Comparison of ENCODE assay signal across 22 cellular contexts in genomic region chr14:59249029-59249428, GRCh38.
DNase-seq lines count a peak whose midpoint lies in the region; ATAC-seq, FAIRE-seq and TF ChIP-seq lines count a peak whose summit lies in the region.
"Had no signal": no experiment of that assay in that cellular context is flagged by ENCODE, and none has a peak within 500 bp of the region (broad histone marks: within the 10 kb centered on the region; RNA-seq: fewer than 3 reads in every experiment).

No MANE protein-coding gene starts in this region.

- H3K27ac ChIP-seq in cardiac muscle cell (peak overlapping the region; percentile 29), astrocyte (ENCODE audit: low read depth, low read length) (no peak overlapping the region)
- H3K27ac ChIP-seq: 22Rv1, BLaER1, HL-60 had no signal

- no peak overlapping the region for H3K9ac ChIP-seq in astrocyte (ENCODE audit: low read length)
- H3K9ac ChIP-seq: BLaER1 had no signal

- peaks cover 26% of the 10 kb centered on the region for H3K79me2 ChIP-seq in astrocyte (ENCODE audit: insufficient read depth, low read length)

- no peak for TF ChIP-seq CTCF in cardiac muscle cell (IDR thresholded peaks at IDR 0.05; ENCODE audit: low read depth, low read length)
- no peak for TF ChIP-seq CTCF in astrocyte (IDR thresholded peaks at IDR 0.05; ENCODE audit: insufficient read depth, low read depth, low read length)

- H3K4me1 ChIP-seq in cardiac muscle cell (ENCODE audit: low read depth) (peaks cover 24% of the 10 kb centered on the region), astrocyte (ENCODE audit: insufficient read depth, low read length) (peaks cover 13% of the 10 kb centered on the region)
- H3K4me1 ChIP-seq: BLaER1 had no signal

- no peaks in the 10 kb centered on the region for H3K9me3 Mint-ChIP-seq in astrocyte (ENCODE audit: unreplicated experiment)
- no peaks in the 10 kb centered on the region for H3K9me3 Mint-ChIP-seq in natural killer cell treated with Interleukin-12 subunit alpha and Interleukin-12 subunit beta and Interleukin-15 and Interleukin-18, amount 100 ng/mL, for 72 hours
- H3K9me3 Mint-ChIP-seq: CD8-positive, alpha-beta T cell had no signal

- no peak overlapping the region for H2AFZ ChIP-seq in astrocyte (ENCODE audit: low read depth, low read length)

- H3K9me3 ChIP-seq in cardiac muscle cell (ENCODE audit: low read depth) (no peaks in the 10 kb centered on the region), astrocyte (ENCODE audit: insufficient read depth, low read depth, low read length) (no peaks in the 10 kb centered on the region)
- H3K9me3 ChIP-seq: BLaER1, HAP-1 had no signal

- H3K4me3 ChIP-seq in cardiac muscle cell (no peak overlapping the region), astrocyte (ENCODE audit: insufficient read depth, low read depth, low read length) (no peak overlapping the region)
- H3K4me3 ChIP-seq: BLaER1, HAP-1 had no signal

- H3K4me3 Mint-ChIP-seq in astrocyte (ENCODE audit: unreplicated experiment) = no peak overlapping the region
- no peak overlapping the region for H3K4me3 Mint-ChIP-seq in natural killer cell treated with Interleukin-12 subunit alpha and Interleukin-12 subunit beta and Interleukin-15 and Interleukin-18, amount 100 ng/mL, for 72 hours
- H3K4me3 Mint-ChIP-seq: CD8-positive, alpha-beta T cell had no signal

- intact Hi-C loops in left ventricle myocardium superior (cut with micrococcal nuclease) = no loop called here

- H3K27me3 Mint-ChIP-seq in astrocyte (ENCODE audit: low read depth, unreplicated experiment) = no peaks in the 10 kb centered on the region
- no peaks in the 10 kb centered on the region for H3K27me3 Mint-ChIP-seq in natural killer cell treated with Interleukin-12 subunit alpha and Interleukin-12 subunit beta and Interleukin-15 and Interleukin-18, amount 100 ng/mL, for 72 hours

- peaks cover 33% of the 10 kb centered on the region for H4K20me1 ChIP-seq in astrocyte (ENCODE audit: insufficient read depth, low read length)
- H4K20me1 ChIP-seq: BLaER1 had no signal

- no peaks in the 10 kb centered on the region for H3K27me3 ChIP-seq in cardiac muscle cell
- H3K27me3 ChIP-seq in astrocyte (ENCODE audit: insufficient read depth, low read length) = no peaks in the 10 kb centered on the region
- H3K27me3 ChIP-seq: BLaER1 had no signal

- ATAC-seq in left ventricle myocardium superior = no peak
- no peak for ATAC-seq in natural killer cell treated with Interleukin-12 subunit alpha and Interleukin-12 subunit beta and Interleukin-15 and Interleukin-18, amount 100 ng/mL, for 72 hours
- ATAC-seq in HG03135 (IDR thresholded peaks at IDR 0.05; ENCODE audit: unreplicated experiment) = no peak
- ATAC-seq: CD8-positive, alpha-beta T cell had no signal

- H3K4me2 ChIP-seq in astrocyte (ENCODE audit: low read length) = no peak overlapping the region
- H3K4me2 ChIP-seq: BLaER1 had no signal

- peaks cover 30% of the 10 kb centered on the region for H3K4me1 Mint-ChIP-seq in astrocyte (ENCODE audit: low read depth, unreplicated experiment)
- peaks cover 27 to 32% of the 10 kb centered on the region in 2 donors for H3K4me1 Mint-ChIP-seq in natural killer cell treated with Interleukin-12 subunit alpha and Interleukin-12 subunit beta and Interleukin-15 and Interleukin-18, amount 100 ng/mL, for 72 hours (ENCODE audit: low read depth in 2 of 2)

- peaks cover under 1% of the 10 kb centered on the region for H3K36me3 Mint-ChIP-seq in astrocyte (ENCODE audit: low read depth, unreplicated experiment)
- no peaks in the 10 kb centered on the region for H3K36me3 Mint-ChIP-seq in natural killer cell treated with Interleukin-12 subunit alpha and Interleukin-12 subunit beta and Interleukin-15 and Interleukin-18, amount 100 ng/mL, for 72 hours
- H3K36me3 Mint-ChIP-seq: CD8-positive, alpha-beta T cell had no signal

- H3K36me3 ChIP-seq in cardiac muscle cell (no peaks in the 10 kb centered on the region), astrocyte (ENCODE audit: insufficient read depth, low read length) (no peaks in the 10 kb centered on the region)
- H3K36me3 ChIP-seq: BLaER1, HAP-1 had no signal

- H3K27ac Mint-ChIP-seq in astrocyte (ENCODE audit: unreplicated experiment) = peak overlapping the region; percentile 42
- peak overlapping the region in 1 of 2 donors; percentile 37 for H3K27ac Mint-ChIP-seq in natural killer cell treated with Interleukin-12 subunit alpha and Interleukin-12 subunit beta and Interleukin-15 and Interleukin-18, amount 100 ng/mL, for 72 hours
- H3K27ac Mint-ChIP-seq: CD8-positive, alpha-beta T cell had no signal

- FAIRE-seq in astrocyte (lab: Jason Lieb, UNC) = no peak

- DNase-seq in cardiac muscle cell (ENCODE audit: low read depth in 1 of 2, low spot score in 1 of 2) = no peak
- DNase-seq in left ventricle myocardium superior = no peak
- DNase-seq in astrocyte (ENCODE audit: low read depth) = no peak
- DNase-seq in kidney tubule cell (ENCODE audit: low spot score) = peak; percentile 33
- no peak for DNase-seq in activated gamma-delta T cell (lab: John Stamatoyannopoulos, UW)
- no peak for DNase-seq in natural killer cell treated with Interleukin-12 subunit alpha and Interleukin-12 subunit beta and Interleukin-15 and Interleukin-18, amount 100 ng/mL, for 72 hours (ENCODE audit: low spot score)
- DNase-seq in stimulated activated CD8-positive, alpha-beta memory T cell treated with anti-CD3 and anti-CD28 coated beads, Interleukin-4, amount 100 ng/mL, for 48 hours = no peak
- DNase-seq: CD8-positive, alpha-beta T cell; DMS79; MV-4-11; NCI-H1417 treated with DMSO at 0.1 percent for 48 hours; NCI-H2029; NCI-H2171 treated with DMSO at 0.1 percent for 48 hours; NCI-H446 treated with DMSO at 0.1 percent for 48 hours; NCI-H748 treated with DMSO at 0.1 percent for 48 hours; OCI-M1; SIG-M5 had no signal
